ENCODE assay signal across 1 cellular context in genomic region chr6:27222971-27223370, GRCh38. TPM values are rescaled to one million over a fixed set of nuclear protein-coding genes. Genes with fewer than 3 reads are reported as not detected.
"Had no signal": no experiment of that assay in that cellular context is flagged by ENCODE, and none has a peak within 500 bp of the region (broad histone marks: within the 10 kb centered on the region; RNA-seq: fewer than 3 reads in every experiment).

No MANE protein-coding gene starts in this region.

RNA-seq across cellular contexts. Expression of gene PRSS16, which starts 24.5 kb away (rescaled TPM):
- total RNA-seq: LHCN-M2 had no signal
